Comparison of ENCODE assay signal across 30 cellular contexts in the genomic region with DNA sequence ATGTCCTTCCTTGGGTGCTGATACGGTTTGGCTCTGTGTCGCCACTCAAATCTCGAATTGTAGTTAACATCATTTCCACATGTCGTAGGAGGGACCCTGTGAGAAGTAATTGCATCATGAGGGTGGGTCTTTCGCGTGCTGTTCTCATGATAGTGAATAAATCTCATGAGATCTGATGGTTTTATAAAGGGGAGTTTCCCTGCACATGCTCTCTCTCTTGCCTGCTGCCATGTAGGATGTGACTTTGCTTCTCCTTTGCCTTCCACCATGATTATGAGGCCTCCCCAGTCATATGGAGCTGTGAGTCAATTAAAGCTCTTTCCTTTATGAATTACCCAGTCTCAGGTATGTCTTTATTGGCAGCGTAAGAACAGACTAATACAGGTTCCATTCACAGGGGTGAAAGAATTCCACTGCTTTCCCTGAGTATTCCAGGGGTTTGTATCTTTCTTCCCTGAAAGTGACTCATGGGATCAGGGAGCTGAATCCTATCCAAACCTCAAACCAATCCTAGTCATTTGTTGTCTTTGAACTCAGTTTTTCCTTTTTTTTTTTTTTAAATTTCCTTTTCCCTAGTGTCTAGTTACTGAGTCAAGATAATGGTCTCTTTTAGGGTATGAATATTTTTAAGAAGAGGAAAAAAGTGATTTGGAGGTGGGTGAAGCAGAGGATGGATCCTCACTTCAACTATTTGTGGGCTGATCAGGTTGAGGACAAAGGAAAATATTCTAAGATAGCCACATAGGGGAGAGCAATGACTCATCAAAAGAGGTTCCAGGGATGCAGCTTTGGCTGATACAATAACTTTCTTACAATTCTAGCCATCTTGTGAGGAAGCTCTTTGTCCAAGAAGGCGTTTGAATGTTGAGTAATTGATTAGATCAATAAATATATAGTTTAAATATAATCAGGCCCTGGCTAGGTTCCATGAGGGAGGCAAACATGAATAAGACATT. TPM values are rescaled to one million over a fixed set of nuclear protein-coding genes. Genes with fewer than 3 reads are reported as not detected.
A peak's percentile ranks its signal among the peaks of the same experiment; 100 is the strongest.
DNase-seq lines count a peak whose midpoint lies in the region; ATAC-seq and TF ChIP-seq lines count a peak whose summit lies in the region.
"Had no signal": no experiment of that assay in that cellular context is flagged by ENCODE, and none has a peak within 500 bp of the region (broad histone marks: within the 10 kb centered on the region; RNA-seq: fewer than 3 reads in every experiment).

No MANE protein-coding gene starts in this region.

- H3K27ac Mint-ChIP-seq in activated naive CD4-positive, alpha-beta T cell treated with anti-CD3 and anti-CD28 coated beads, Interleukin-2, amount 10 ng/mL, durations not matched to agents 7 days and 5 days, result no peak overlapping the region
- H3K27ac Mint-ChIP-seq: activated naive CD4-positive, alpha-beta T cell treated with anti-CD3 and anti-CD28 coated beads, Interleukin-2, amount 50 U/mL, for 72 hours; activated T-helper 1 cell treated with anti-CD3 and anti-CD28 coated beads, Interleukin-12 subunit alpha, Interleukin-12 subunit beta, Interleukin-2, Interleukin-4 antibody, amounts not matched to agents 30 ng/mL and 10 ng/mL and 1 ng/mL, durations not matched to agents 14 hours and 24 hours and 36 hours; IgD-negative memory B cell; natural killer cell had no signal

- in situ Hi-C loops in astrocyte of the spinal cord (cut with HindIII; ENCODE audit: low sequenced_read_pairs), result no loop called here

- no peak for TF ChIP-seq CTCF in astrocyte of the spinal cord (IDR thresholded peaks at IDR 0.05; ENCODE audit: low read depth, low read length)
- no peak for TF ChIP-seq CTCF in omental fat pad (IDR thresholded peaks at IDR 0.05)

- CTCF ChIA-PET in activated naive CD4-positive, alpha-beta T cell treated with anti-CD3 and anti-CD28 coated beads, Interleukin-2, amount 10 ng/mL, durations not matched to agents 7 days and 5 days (lab: Charles Lee), result interaction anchor here (0.6 kb wide), 2 partner anchors 29 to 964 kb away, joined by 3 read pairs; no protein-coding TSS in a partner anchor

- H3K4me3 Mint-ChIP-seq in activated naive CD4-positive, alpha-beta T cell treated with anti-CD3 and anti-CD28 coated beads, Interleukin-2, amount 10 ng/mL, durations not matched to agents 7 days and 5 days, result no peak overlapping the region
- H3K4me3 Mint-ChIP-seq: activated T-helper 1 cell treated with anti-CD3 and anti-CD28 coated beads, Interleukin-12 subunit alpha, Interleukin-12 subunit beta, Interleukin-2, Interleukin-4 antibody, amounts not matched to agents 30 ng/mL and 10 ng/mL and 1 ng/mL, durations not matched to agents 14 hours and 24 hours and 36 hours; central memory CD8-positive, alpha-beta T cell; IgD-negative memory B cell; natural killer cell had no signal

- no peaks in the 10 kb centered on the region for H3K36me3 Mint-ChIP-seq in activated naive CD4-positive, alpha-beta T cell treated with anti-CD3 and anti-CD28 coated beads, Interleukin-2, amount 10 ng/mL, durations not matched to agents 7 days and 5 days
- H3K36me3 Mint-ChIP-seq: activated naive CD4-positive, alpha-beta T cell treated with anti-CD3 and anti-CD28 coated beads, Interleukin-2, amount 50 U/mL, for 72 hours; IgD-negative memory B cell; natural killer cell had no signal

- H3K4me3 ChIP-seq in astrocyte of the spinal cord (ENCODE audit: low read depth, low read length), result no peak overlapping the region
- H3K4me3 ChIP-seq: lung, Peyer's patch, stomach, thyroid gland had no signal

- no peak for ATAC-seq in HG02981 (IDR thresholded peaks at IDR 0.05; ENCODE audit: unreplicated experiment)
- ATAC-seq in omental fat pad (ENCODE audit: low FRiP score), result no peak
- ATAC-seq: activated CD4-positive, CD25-positive, alpha-beta regulatory T cell treated with anti-CD3 and anti-CD28 coated beads, Interleukin-2, amount 50 U/mL, for 24 hours; activated naive CD4-positive, alpha-beta T cell treated with anti-CD3 and anti-CD28 coated beads, Interleukin-2, amount 50 U/mL, for 72 hours; natural killer cell had no signal

- peaks cover 4% of the 10 kb centered on the region for H3K9me3 Mint-ChIP-seq in activated naive CD4-positive, alpha-beta T cell treated with anti-CD3 and anti-CD28 coated beads, Interleukin-2, amount 10 ng/mL, durations not matched to agents 7 days and 5 days

- H3K27me3 Mint-ChIP-seq in activated naive CD4-positive, alpha-beta T cell treated with anti-CD3 and anti-CD28 coated beads, Interleukin-2, amount 10 ng/mL, durations not matched to agents 7 days and 5 days, result no peaks in the 10 kb centered on the region

- DNase-seq in AG20443 (ENCODE audit: low spot score) (peak; percentile 20), LHCN-M2 (ENCODE audit: low read depth) (peak; percentile 70), astrocyte of the spinal cord (ENCODE audit: low read depth, low spot score) (peak; percentile 23), kidney tubule cell (ENCODE audit: low spot score) (peak; percentile 74), glomerular visceral epithelial cell (ENCODE audit: extremely low spot score) (no peak), omental fat pad (ENCODE audit: low spot score) (no peak)
- no peak for DNase-seq in activated naive CD4-positive, alpha-beta T cell treated with anti-CD3 and anti-CD28 coated beads, Interleukin-2, amount 10 ng/mL, durations not matched to agents 7 days and 5 days
- DNase-seq: activated CD4-positive, alpha-beta T cell treated with anti-CD3 and anti-CD28 coated beads, Interleukin-2, amount 50 U/mL, for 48 hours; aorta; Caco-2; head of caudate nucleus; kidney glomerular epithelial cell; natural killer cell; NCI-H1105 treated with DMSO at 0.1 percent for 48 hours; NCI-H2029; NCI-H2227 treated with DMSO at 0.1 percent for 48 hours; occipital lobe; Peyer's patch; stimulated activated CD4-positive, alpha-beta T cell treated with anti-CD3 and anti-CD28 coated beads, Interleukin-2, amount 100 ng/mL, for 24 hours; stomach; thyroid gland had no signal

- no peaks in the 10 kb centered on the region for H3K4me1 Mint-ChIP-seq in activated naive CD4-positive, alpha-beta T cell treated with anti-CD3 and anti-CD28 coated beads, Interleukin-2, amount 10 ng/mL, durations not matched to agents 7 days and 5 days
- H3K4me1 Mint-ChIP-seq: central memory CD8-positive, alpha-beta T cell; IgD-negative memory B cell; natural killer cell had no signal

RNA-seq across cellular contexts. Expression of a gene that starts 19.5 kb away (rescaled TPM):
- total RNA-seq in LHCN-M2 (2014; rRNA removed) (4.0 and 6.3 TPM in 2 replicates), omental fat pad (10 to 100 TPM in 2 of 4 donors, 1 to 10 TPM in 2; 1.9 to 16.6 (median 10.3) TPM)
- 8.3 TPM for polyA plus RNA-seq in LHCN-M2 (2012)
- total RNA-seq: activated naive CD4-positive, alpha-beta T cell treated with anti-CD3 and anti-CD28 coated beads, Interleukin-2, amount 50 U/mL, for 72 hours; activated T-helper 1 cell treated with anti-CD3 and anti-CD28 coated beads, Interleukin-12 subunit alpha, Interleukin-12 subunit beta, Interleukin-2, Interleukin-4 antibody, amounts not matched to agents 30 ng/mL and 10 ng/mL and 1 ng/mL, durations not matched to agents 14 hours and 24 hours and 36 hours; Caco-2; dermis microvascular lymphatic vessel endothelial cell; endothelial cell of umbilical vein; natural killer cell had no signal
- polyA plus RNA-seq: IgD-negative memory B cell had no signal

Comparison
In these comparisons a context has a peak if more than half of its experiments do, and no peak if none do; other contexts are left out.
1. DNase-seq: peak in AG20443 (single experiment), LHCN-M2 (single experiment), astrocyte of the spinal cord (single experiment) and kidney tubule cell (single experiment); none in activated naive CD4-positive, alpha-beta T cell treated with anti-CD3 and anti-CD28 coated beads, Interleukin-2, amount 10 ng/mL, durations not matched to agents 7 days and 5 days (single experiment), glomerular visceral epithelial cell (single experiment) and omental fat pad (single experiment).